In genomic region chr22:19959043-19959586, GRCh38 we compare ENCODE assay signal across 9 cellular contexts. TPM values are rescaled to one million over a fixed set of nuclear protein-coding genes. Genes with fewer than 3 reads are reported as not detected.
DNase-seq lines count a peak whose midpoint lies in the region; ATAC-seq and TF ChIP-seq lines count a peak whose summit lies in the region.
"Had no signal": no experiment of that assay in that cellular context is flagged by ENCODE, and none has a peak within 500 bp of the region (broad histone marks: within the 10 kb centered on the region; RNA-seq: fewer than 3 reads in every experiment).

No MANE protein-coding gene starts in this region.

- no peak for TF ChIP-seq POLR2A in erythroblast (IDR thresholded peaks at IDR 0.05; ENCODE audit: low read length)
- TF ChIP-seq POLR2A in uterus (IDR thresholded peaks at IDR 0.05), result no peak

- H3K27me3 Mint-ChIP-seq in activated CD4-positive, alpha-beta T cell treated with anti-CD3 and anti-CD28 coated beads for 36 hours, result no peaks in the 10 kb centered on the region
- H3K27me3 Mint-ChIP-seq in activated CD4-positive, alpha-beta T cell treated with anti-CD3 and anti-CD28 coated beads, Interleukin-2, amount 10 ng/mL, durations not matched to agents 24 days and 14 days, result no peaks in the 10 kb centered on the region
- H3K27me3 Mint-ChIP-seq: B cell had no signal

- H3K27ac Mint-ChIP-seq in activated CD4-positive, alpha-beta T cell treated with anti-CD3 and anti-CD28 coated beads for 36 hours, result no peak overlapping the region
- no peak overlapping the region for H3K27ac Mint-ChIP-seq in activated CD4-positive, alpha-beta T cell treated with anti-CD3 and anti-CD28 coated beads, Interleukin-2, amount 10 ng/mL, durations not matched to agents 24 days and 14 days
- H3K27ac Mint-ChIP-seq: B cell had no signal

- ATAC-seq in activated CD4-positive, alpha-beta T cell treated with anti-CD3 and anti-CD28 coated beads for 36 hours, result no peak

- no peaks in the 10 kb centered on the region for H3K36me3 ChIP-seq in uterus

- H3K4me3 ChIP-seq in uterus, result peak overlapping the region; percentile 13 to 15

- peaks cover 13% of the 10 kb centered on the region for H3K4me1 Mint-ChIP-seq in activated CD4-positive, alpha-beta T cell treated with anti-CD3 and anti-CD28 coated beads for 36 hours
- peaks cover 7% of the 10 kb centered on the region for H3K4me1 Mint-ChIP-seq in activated CD4-positive, alpha-beta T cell treated with anti-CD3 and anti-CD28 coated beads, Interleukin-2, amount 10 ng/mL, durations not matched to agents 24 days and 14 days

- H3K36me3 Mint-ChIP-seq in activated CD4-positive, alpha-beta T cell treated with anti-CD3 and anti-CD28 coated beads for 36 hours (ENCODE audit: low read depth), result peaks cover 4% of the 10 kb centered on the region
- peaks cover 2% of the 10 kb centered on the region for H3K36me3 Mint-ChIP-seq in activated CD4-positive, alpha-beta T cell treated with anti-CD3 and anti-CD28 coated beads, Interleukin-2, amount 10 ng/mL, durations not matched to agents 24 days and 14 days (ENCODE audit: low read depth)

- H3K9me3 ChIP-seq in uterus, result no peaks in the 10 kb centered on the region

- H3K27me3 ChIP-seq in uterus, result no peaks in the 10 kb centered on the region

- H3K4me1 ChIP-seq in uterus, result no peaks in the 10 kb centered on the region

- POLR2A ChIA-PET in activated CD4-positive, alpha-beta T cell treated with anti-CD3 and anti-CD28 coated beads for 36 hours (lab: Charles Lee), result no interaction called here

- intact Hi-C loops in activated CD4-positive, alpha-beta T cell treated with anti-CD3 and anti-CD28 coated beads for 36 hours (cut with DNase I, micrococcal nuclease), result no loop called here
- intact Hi-C loops in activated CD4-positive, alpha-beta T cell treated with anti-CD3 and anti-CD28 coated beads, Interleukin-2, amount 10 ng/mL, durations not matched to agents 24 days and 14 days (cut with micrococcal nuclease), result no loop called here
- intact Hi-C loops in uterus (cut with DNase I; ENCODE audit: low total_unique reads), result no loop called here

- no peaks in the 10 kb centered on the region for H3K9me3 Mint-ChIP-seq in activated CD4-positive, alpha-beta T cell treated with anti-CD3 and anti-CD28 coated beads for 36 hours (ENCODE audit: low read depth)
- no peaks in the 10 kb centered on the region for H3K9me3 Mint-ChIP-seq in activated CD4-positive, alpha-beta T cell treated with anti-CD3 and anti-CD28 coated beads, Interleukin-2, amount 10 ng/mL, durations not matched to agents 24 days and 14 days

- peak; percentile 15 for DNase-seq in activated CD4-positive, alpha-beta T cell treated with anti-CD3 and anti-CD28 coated beads for 36 hours
- no peak for DNase-seq in activated CD4-positive, alpha-beta T cell treated with anti-CD3 and anti-CD28 coated beads, Interleukin-2, amount 10 ng/mL, durations not matched to agents 24 days and 14 days
- DNase-seq in erythroblast (lab: John Stamatoyannopoulos, UW) (peak; percentile 62), lung microvascular endothelial cell (ENCODE audit: low read depth in 2 of 2) (peak; percentile 59 to 93), uterus (peak; percentile 82 to 87), NCI-H345 (lab: John Stamatoyannopoulos, UW) (no peak), CD1c-positive myeloid dendritic cell (ENCODE audit: extremely low spot score) (no peak), DMS153 treated with DMSO at 0.1 percent for 48 hours (lab: John Stamatoyannopoulos, UW; ENCODE audit: unreplicated experiment) (no peak)

- no peak for TF ChIP-seq CTCF in uterus (IDR thresholded peaks at IDR 0.05)

- no peak overlapping the region for H3K4me3 Mint-ChIP-seq in activated CD4-positive, alpha-beta T cell treated with anti-CD3 and anti-CD28 coated beads for 36 hours
- H3K4me3 Mint-ChIP-seq in activated CD4-positive, alpha-beta T cell treated with anti-CD3 and anti-CD28 coated beads, Interleukin-2, amount 10 ng/mL, durations not matched to agents 24 days and 14 days, result no peak overlapping the region
- H3K4me3 Mint-ChIP-seq: B cell had no signal

- peak overlapping the region; percentile 33 to 71 for H3K27ac ChIP-seq in uterus

- CTCF ChIA-PET in activated CD4-positive, alpha-beta T cell treated with anti-CD3 and anti-CD28 coated beads for 36 hours (lab: Charles Lee), result interaction anchor here (0.7 kb wide), 1 partner anchor 124 kb away, joined by 3 read pairs; no protein-coding TSS in a partner anchor

RNA-seq across cellular contexts. Expression of gene TXNRD2, which starts 17.5 kb away (rescaled TPM):
- 10 to 100 TPM; 24.1 to 25.3 TPM for total RNA-seq in activated CD4-positive, alpha-beta T cell treated with anti-CD3 and anti-CD28 coated beads for 36 hours
- 18.4 and 23.5 TPM in 2 replicates for total RNA-seq in activated CD4-positive, alpha-beta T cell treated with anti-CD3 and anti-CD28 coated beads, Interleukin-2, amount 10 ng/mL, durations not matched to agents 24 days and 14 days
- total RNA-seq in lung microvascular endothelial cell (55.6 and 63.5 TPM in 2 replicates), uterus (10 to 100 TPM; 14.7 to 48.9 (median 25.6) TPM)

RNA-seq across cellular contexts. Expression of gene COMT, which starts 17.5 kb away (rescaled TPM):
- 10 to 100 TPM; 63.5 to 78.5 TPM for total RNA-seq in activated CD4-positive, alpha-beta T cell treated with anti-CD3 and anti-CD28 coated beads for 36 hours
- total RNA-seq in activated CD4-positive, alpha-beta T cell treated with anti-CD3 and anti-CD28 coated beads, Interleukin-2, amount 10 ng/mL, durations not matched to agents 24 days and 14 days, result 104 and 110 TPM in 2 replicates
- total RNA-seq in lung microvascular endothelial cell, result 222 and 628 TPM in 2 replicates
- 100 to 1,000 TPM in 2 of 4 donors, 10 to 100 TPM in 2; 88.9 to 175 (median 108) TPM for total RNA-seq in uterus

RNA-seq across cellular contexts. Expression of gene ARVCF, which starts 57.5 kb away (rescaled TPM):
- 1 to 10 TPM; 1.3 to 2.1 TPM for total RNA-seq in activated CD4-positive, alpha-beta T cell treated with anti-CD3 and anti-CD28 coated beads for 36 hours
- 2.6 and 4.1 TPM in 2 replicates for total RNA-seq in activated CD4-positive, alpha-beta T cell treated with anti-CD3 and anti-CD28 coated beads, Interleukin-2, amount 10 ng/mL, durations not matched to agents 24 days and 14 days
- total RNA-seq in lung microvascular endothelial cell, result 46.0 and 72.0 TPM in 2 replicates
- total RNA-seq in uterus, result 10 to 100 TPM in 2 of 4 donors, 1 to 10 TPM in 2; 1.5 to 43.4 (median 16.6) TPM

Comparison
In these comparisons a context has a peak if more than half of its experiments do, and no peak if none do; other contexts are left out.
1. DNase-seq: peak in activated CD4-positive, alpha-beta T cell treated with anti-CD3 and anti-CD28 coated beads for 36 hours (single experiment), erythroblast (2 of 2), lung microvascular endothelial cell (2 of 2) and uterus (2 of 2); none in activated CD4-positive, alpha-beta T cell treated with anti-CD3 and anti-CD28 coated beads, Interleukin-2, amount 10 ng/mL, durations not matched to agents 24 days and 14 days (single experiment), NCI-H345 (single experiment), CD1c-positive myeloid dendritic cell (single experiment) and DMS153 treated with DMSO at 0.1 percent for 48 hours (single experiment).